8 cellular contexts compared by ENCODE assay signal in genomic region chr15:21721115-21721514, GRCh38.
DNase-seq lines count a peak whose midpoint lies in the region; ATAC-seq and TF ChIP-seq lines count a peak whose summit lies in the region.
"Not testable (repeated sequence)": the region's sequence is repeated elsewhere in the genome, so short reads cannot be mapped to it uniquely, and the experiment has no call there.

No MANE protein-coding gene starts in this region.

- CTCF ChIA-PET in CD4-positive, alpha-beta T cell (lab: Charles Lee); T-cell (lab: Charles Lee); activated CD4-positive, alpha-beta T cell treated with anti-CD3 and anti-CD28 coated beads for 36 hours (lab: Charles Lee); activated CD8-positive, alpha-beta memory T cell treated with anti-CD3 and anti-CD28 coated beads, Interleukin-2, amount 10 ng/mL, durations not matched to agents 7 days and 5 days (lab: Charles Lee); naive thymus-derived CD4-positive, alpha-beta T cell (lab: Charles Lee): not testable (repeated sequence)

- H3K4me3 ChIP-seq in naive thymus-derived CD4-positive, alpha-beta T cell (ENCODE audit: low read length), result not testable (repeated sequence)

- peak; percentile 48 for ATAC-seq in CD4-positive, alpha-beta T cell (ENCODE audit: poor library complexity)
- ATAC-seq in T-cell (replicated peaks in 1 of 4), result peak; percentile 15 to 48 (median 44)
- peak; percentile 34 for ATAC-seq in activated CD4-positive, alpha-beta T cell treated with anti-CD3 and anti-CD28 coated beads for 36 hours
- ATAC-seq in activated CD8-positive, alpha-beta memory T cell treated with anti-CD3 and anti-CD28 coated beads, Interleukin-2, amount 10 ng/mL, durations not matched to agents 7 days and 5 days, result peak; percentile 20
- ATAC-seq in activated T-helper 17 cell treated with anti-CD3 and anti-CD28 coated beads, Interleukin-2, amount 50 U/mL, for 72 hours (replicated peaks), result peak; percentile 58
- peak; percentile 31 for ATAC-seq in activated naive CD8-positive, alpha-beta T cell treated with anti-CD3 and anti-CD28 coated beads, Interleukin-2, amount 50 U/mL, for 24 hours
- ATAC-seq in naive thymus-derived CD4-positive, alpha-beta T cell, result peak; percentile 32
- ATAC-seq in stimulated activated naive B cell treated with anti-CD40 and anti-IgM and Interleukin-4, amounts not matched to agents 10 μg/mL and 1 μg/mL and 100 μg/mL, for 72 hours (replicated peaks), result peak; percentile 25 to 33

- POLR2A ChIA-PET in CD4-positive, alpha-beta T cell (lab: Charles Lee); T-cell (lab: Charles Lee); activated CD4-positive, alpha-beta T cell treated with anti-CD3 and anti-CD28 coated beads for 36 hours (lab: Charles Lee); naive thymus-derived CD4-positive, alpha-beta T cell (lab: Charles Lee): not testable (repeated sequence)

- not testable (repeated sequence) for H3K27ac Mint-ChIP-seq in CD4-positive, alpha-beta T cell; T-cell; activated CD4-positive, alpha-beta T cell treated with anti-CD3 and anti-CD28 coated beads for 36 hours; activated CD8-positive, alpha-beta memory T cell treated with anti-CD3 and anti-CD28 coated beads, Interleukin-2, amount 10 ng/mL, durations not matched to agents 7 days and 5 days; activated T-helper 17 cell treated with anti-CD3 and anti-CD28 coated beads, Interleukin-2, amount 50 U/mL, for 72 hours; activated naive CD8-positive, alpha-beta T cell treated with anti-CD3 and anti-CD28 coated beads, Interleukin-2, amount 50 U/mL, for 24 hours; naive thymus-derived CD4-positive, alpha-beta T cell; stimulated activated naive B cell treated with anti-CD40 and anti-IgM and Interleukin-4, amounts not matched to agents 10 μg/mL and 1 μg/mL and 100 μg/mL, for 72 hours

- TF ChIP-seq CTCF in CD4-positive, alpha-beta T cell (IDR thresholded peaks at IDR 0.05), result not testable (repeated sequence)

- not testable (repeated sequence) for H3K36me3 ChIP-seq in naive thymus-derived CD4-positive, alpha-beta T cell (ENCODE audit: control insufficient read depth in 2 of 3, insufficient read depth in 3 of 3, low read length in 3 of 3)

- H3K27me3 ChIP-seq in CD4-positive, alpha-beta T cell (ENCODE audit: control insufficient read depth, insufficient read depth, low read length); naive thymus-derived CD4-positive, alpha-beta T cell (ENCODE audit: control insufficient read depth in 2 of 2, insufficient read depth in 2 of 2, low read length in 2 of 2): not testable (repeated sequence)

- H3K27ac ChIP-seq in CD4-positive, alpha-beta T cell (ENCODE audit: low read depth, low read length); naive thymus-derived CD4-positive, alpha-beta T cell (ENCODE audit: low read depth, low read length): not testable (repeated sequence)

- H3K27me3 Mint-ChIP-seq in CD4-positive, alpha-beta T cell; T-cell; activated CD4-positive, alpha-beta T cell treated with anti-CD3 and anti-CD28 coated beads for 36 hours; activated CD8-positive, alpha-beta memory T cell treated with anti-CD3 and anti-CD28 coated beads, Interleukin-2, amount 10 ng/mL, durations not matched to agents 7 days and 5 days; activated T-helper 17 cell treated with anti-CD3 and anti-CD28 coated beads, Interleukin-2, amount 50 U/mL, for 72 hours; activated naive CD8-positive, alpha-beta T cell treated with anti-CD3 and anti-CD28 coated beads, Interleukin-2, amount 50 U/mL, for 24 hours; naive thymus-derived CD4-positive, alpha-beta T cell; stimulated activated naive B cell treated with anti-CD40 and anti-IgM and Interleukin-4, amounts not matched to agents 10 μg/mL and 1 μg/mL and 100 μg/mL, for 72 hours: not testable (repeated sequence)

- intact Hi-C loops in CD4-positive, alpha-beta T cell (cut with DNase I, micrococcal nuclease); activated CD4-positive, alpha-beta T cell treated with anti-CD3 and anti-CD28 coated beads for 36 hours (cut with DNase I, micrococcal nuclease); naive thymus-derived CD4-positive, alpha-beta T cell (cut with micrococcal nuclease): not testable (repeated sequence)

- H3K4me1 Mint-ChIP-seq in CD4-positive, alpha-beta T cell (ENCODE audit: low read depth); T-cell; activated CD4-positive, alpha-beta T cell treated with anti-CD3 and anti-CD28 coated beads for 36 hours; activated CD8-positive, alpha-beta memory T cell treated with anti-CD3 and anti-CD28 coated beads, Interleukin-2, amount 10 ng/mL, durations not matched to agents 7 days and 5 days; activated T-helper 17 cell treated with anti-CD3 and anti-CD28 coated beads, Interleukin-2, amount 50 U/mL, for 72 hours; activated naive CD8-positive, alpha-beta T cell treated with anti-CD3 and anti-CD28 coated beads, Interleukin-2, amount 50 U/mL, for 24 hours; naive thymus-derived CD4-positive, alpha-beta T cell; stimulated activated naive B cell treated with anti-CD40 and anti-IgM and Interleukin-4, amounts not matched to agents 10 μg/mL and 1 μg/mL and 100 μg/mL, for 72 hours: not testable (repeated sequence)

- not testable (repeated sequence) for H3K9me3 Mint-ChIP-seq in CD4-positive, alpha-beta T cell; T-cell; activated CD4-positive, alpha-beta T cell treated with anti-CD3 and anti-CD28 coated beads for 36 hours (ENCODE audit: low read depth); activated CD8-positive, alpha-beta memory T cell treated with anti-CD3 and anti-CD28 coated beads, Interleukin-2, amount 10 ng/mL, durations not matched to agents 7 days and 5 days (ENCODE audit: low read depth); activated T-helper 17 cell treated with anti-CD3 and anti-CD28 coated beads, Interleukin-2, amount 50 U/mL, for 72 hours; activated naive CD8-positive, alpha-beta T cell treated with anti-CD3 and anti-CD28 coated beads, Interleukin-2, amount 50 U/mL, for 24 hours; naive thymus-derived CD4-positive, alpha-beta T cell; stimulated activated naive B cell treated with anti-CD40 and anti-IgM and Interleukin-4, amounts not matched to agents 10 μg/mL and 1 μg/mL and 100 μg/mL, for 72 hours

- H3K9me3 ChIP-seq in CD4-positive, alpha-beta T cell (ENCODE audit: control insufficient read depth, low read length); naive thymus-derived CD4-positive, alpha-beta T cell (ENCODE audit: control insufficient read depth in 2 of 3, low read length in 3 of 3): not testable (repeated sequence)

- H3K4me3 Mint-ChIP-seq in CD4-positive, alpha-beta T cell; T-cell; activated CD4-positive, alpha-beta T cell treated with anti-CD3 and anti-CD28 coated beads for 36 hours; activated CD8-positive, alpha-beta memory T cell treated with anti-CD3 and anti-CD28 coated beads, Interleukin-2, amount 10 ng/mL, durations not matched to agents 7 days and 5 days; activated T-helper 17 cell treated with anti-CD3 and anti-CD28 coated beads, Interleukin-2, amount 50 U/mL, for 72 hours; activated naive CD8-positive, alpha-beta T cell treated with anti-CD3 and anti-CD28 coated beads, Interleukin-2, amount 50 U/mL, for 24 hours; naive thymus-derived CD4-positive, alpha-beta T cell; stimulated activated naive B cell treated with anti-CD40 and anti-IgM and Interleukin-4, amounts not matched to agents 10 μg/mL and 1 μg/mL and 100 μg/mL, for 72 hours: not testable (repeated sequence)

- H3K4me1 ChIP-seq in naive thymus-derived CD4-positive, alpha-beta T cell (ENCODE audit: control insufficient read depth in 2 of 2, insufficient read depth in 2 of 2, low read length in 2 of 2), result not testable (repeated sequence)

- DNase-seq in CD4-positive, alpha-beta T cell; T-cell; activated CD4-positive, alpha-beta T cell treated with anti-CD3 and anti-CD28 coated beads for 36 hours; activated CD8-positive, alpha-beta memory T cell treated with anti-CD3 and anti-CD28 coated beads, Interleukin-2, amount 10 ng/mL, durations not matched to agents 7 days and 5 days; activated naive CD8-positive, alpha-beta T cell treated with anti-CD3 and anti-CD28 coated beads, Interleukin-2, amount 50 U/mL, for 24 hours; naive thymus-derived CD4-positive, alpha-beta T cell; stimulated activated naive B cell treated with anti-CD40 and anti-IgM and Interleukin-4, amounts not matched to agents 10 μg/mL and 1 μg/mL and 100 μg/mL, for 72 hours: not testable (repeated sequence)

- not testable (repeated sequence) for H3K36me3 Mint-ChIP-seq in CD4-positive, alpha-beta T cell (ENCODE audit: low read depth); T-cell; activated CD4-positive, alpha-beta T cell treated with anti-CD3 and anti-CD28 coated beads for 36 hours (ENCODE audit: low read depth); activated CD8-positive, alpha-beta memory T cell treated with anti-CD3 and anti-CD28 coated beads, Interleukin-2, amount 10 ng/mL, durations not matched to agents 7 days and 5 days; activated T-helper 17 cell treated with anti-CD3 and anti-CD28 coated beads, Interleukin-2, amount 50 U/mL, for 72 hours (ENCODE audit: low read depth); activated naive CD8-positive, alpha-beta T cell treated with anti-CD3 and anti-CD28 coated beads, Interleukin-2, amount 50 U/mL, for 24 hours (ENCODE audit: low read depth); naive thymus-derived CD4-positive, alpha-beta T cell; stimulated activated naive B cell treated with anti-CD40 and anti-IgM and Interleukin-4, amounts not matched to agents 10 μg/mL and 1 μg/mL and 100 μg/mL, for 72 hours
